Comparison of ENCODE assay signal across 23 cellular contexts in genomic region chr12:91388573-91388972, GRCh38.
DNase-seq lines count a peak whose midpoint lies in the region; ATAC-seq and TF ChIP-seq lines count a peak whose summit lies in the region.
"Had no signal": no experiment of that assay in that cellular context is flagged by ENCODE, and none has a peak within 500 bp of the region (broad histone marks: within the 10 kb centered on the region; RNA-seq: fewer than 3 reads in every experiment).

No MANE protein-coding gene starts in this region.

- no peaks in the 10 kb centered on the region for H3K4me1 Mint-ChIP-seq in stimulated activated naive B cell treated with anti-CD40 and anti-IgM and Interleukin-4, amounts not matched to agents 10 μg/mL and 1 μg/mL and 100 μg/mL, for 72 hours
- H3K4me1 Mint-ChIP-seq in Caco-2 (ENCODE audit: low read depth, unreplicated experiment), result no peaks in the 10 kb centered on the region
- no peaks in the 10 kb centered on the region for H3K4me1 Mint-ChIP-seq in activated T-cell treated with anti-CD3 and anti-CD28 coated beads, Interleukin-2, amount 50 U/mL, for 72 hours (ENCODE audit: low read depth)
- H3K4me1 Mint-ChIP-seq: central memory CD8-positive, alpha-beta T cell had no signal

- no peak for ATAC-seq in stimulated activated naive B cell treated with anti-CD40 and anti-IgM and Interleukin-4, amounts not matched to agents 10 μg/mL and 1 μg/mL and 100 μg/mL, for 72 hours (replicated peaks)
- ATAC-seq in activated T-cell treated with anti-CD3 and anti-CD28 coated beads, Interleukin-2, amount 50 U/mL, for 72 hours (replicated peaks in 1 of 2), result no peak
- ATAC-seq: CD8-positive, alpha-beta T cell; T-cell had no signal

- no peak overlapping the region for H3K4me3 Mint-ChIP-seq in stimulated activated naive B cell treated with anti-CD40 and anti-IgM and Interleukin-4, amounts not matched to agents 10 μg/mL and 1 μg/mL and 100 μg/mL, for 72 hours
- no peak overlapping the region for H3K4me3 Mint-ChIP-seq in Caco-2 (ENCODE audit: unreplicated experiment)
- H3K4me3 Mint-ChIP-seq in activated T-cell treated with anti-CD3 and anti-CD28 coated beads, Interleukin-2, amount 50 U/mL, for 72 hours, result no peak overlapping the region
- H3K4me3 Mint-ChIP-seq: CD8-positive, alpha-beta T cell; central memory CD8-positive, alpha-beta T cell; T-cell had no signal

- CTCF ChIA-PET in Caco-2 (lab: Charles Lee), result no interaction called here

- TF ChIP-seq CTCF in fibroblast of villous mesenchyme (IDR thresholded peaks at IDR 0.05; ENCODE audit: insufficient read depth, low read depth, low read length), result no peak
- TF ChIP-seq CTCF in Caco-2 (IDR thresholded peaks at IDR 0.05; ENCODE audit: insufficient read depth in 1 of 2, low read depth in 1 of 2, low read length in 1 of 2, severe bottlenecking in 1 of 2, unreplicated experiment in 1 of 2), result no peak

- BruUV-seq in Caco-2 (replicated peaks; lab: Mats Ljungman, UMichigan), result no TSS peak

- H3K4me1 ChIP-seq in adipocyte (ENCODE audit: control insufficient read depth, insufficient read depth, low read length) (no peaks in the 10 kb centered on the region), Caco-2 (no peaks in the 10 kb centered on the region)

- H3K27me3 Mint-ChIP-seq in stimulated activated naive B cell treated with anti-CD40 and anti-IgM and Interleukin-4, amounts not matched to agents 10 μg/mL and 1 μg/mL and 100 μg/mL, for 72 hours, result peaks cover 8 to 19% of the 10 kb centered on the region in 2 donors
- peaks cover 2% of the 10 kb centered on the region for H3K27me3 Mint-ChIP-seq in Caco-2 (ENCODE audit: insufficient read depth, unreplicated experiment)
- H3K27me3 Mint-ChIP-seq in activated T-cell treated with anti-CD3 and anti-CD28 coated beads, Interleukin-2, amount 50 U/mL, for 72 hours (ENCODE audit: low read depth), result peaks cover 13% of the 10 kb centered on the region
- H3K27me3 Mint-ChIP-seq: central memory CD8-positive, alpha-beta T cell; T-cell had no signal

- peak; percentile 53 for DNase-seq in Caki2 (ENCODE audit: low read depth)
- peak; percentile 63 for DNase-seq in adipocyte (ENCODE audit: low read depth)
- DNase-seq in fibroblast of villous mesenchyme (ENCODE audit: low read depth), result peak; percentile 50
- DNase-seq in renal cortical epithelial cell (ENCODE audit: low read depth), result peak; percentile 87
- no peak for DNase-seq in stimulated activated naive B cell treated with anti-CD40 and anti-IgM and Interleukin-4, amounts not matched to agents 10 μg/mL and 1 μg/mL and 100 μg/mL, for 72 hours
- DNase-seq in Caco-2, result no peak
- no peak for DNase-seq in activated T-cell treated with anti-CD3 and anti-CD28 coated beads, Interleukin-2, amount 50 U/mL, for 72 hours
- DNase-seq: activated CD4-positive, alpha-beta T cell treated with anti-CD3 and anti-CD28 coated beads, Interleukin-2, amount 50 U/mL, for 1 hour; activated CD8-positive, alpha-beta memory T cell treated with anti-CD3 and anti-CD28 coated beads, Interleukin-2, amount 50 U/mL, for 48 hours; activated gamma-delta T cell; adrenal gland; CD8-positive, alpha-beta T cell; DND-41; effector CD4-positive, alpha-beta T cell; GOT3; head of caudate nucleus; NCI-H1105; ovary; stimulated activated CD4-positive, alpha-beta T cell treated with anti-CD3 and anti-CD28 coated beads, Interleukin-4, amount 100 ng/mL, for 1 hour; T-cell had no signal

- H3K9ac ChIP-seq in adipocyte (ENCODE audit: low read length), result no peak overlapping the region

- H3K27me3 ChIP-seq in adipocyte (replicated peaks; ENCODE audit: control insufficient read depth, insufficient read depth, low read length) (no peaks in the 10 kb centered on the region), Caco-2 (replicated peaks; ENCODE audit: control insufficient read depth, insufficient read depth, low read length) (no peaks in the 10 kb centered on the region)
- H3K27me3 ChIP-seq: adrenal gland, ovary had no signal

- no peaks in the 10 kb centered on the region for H3K36me3 ChIP-seq in adipocyte (ENCODE audit: control insufficient read depth, insufficient read depth, low read length, severe bottlenecking)
- H3K36me3 ChIP-seq in Caco-2 (ENCODE audit: control insufficient read depth, insufficient read depth, low read length), result no peaks in the 10 kb centered on the region
- H3K36me3 ChIP-seq: adrenal gland, ovary had no signal

- POLR2A ChIA-PET in Caco-2 (lab: Charles Lee), result no interaction called here

- no peak overlapping the region for H3K27ac Mint-ChIP-seq in stimulated activated naive B cell treated with anti-CD40 and anti-IgM and Interleukin-4, amounts not matched to agents 10 μg/mL and 1 μg/mL and 100 μg/mL, for 72 hours
- H3K27ac Mint-ChIP-seq in Caco-2 (ENCODE audit: unreplicated experiment), result no peak overlapping the region
- H3K27ac Mint-ChIP-seq in activated T-cell treated with anti-CD3 and anti-CD28 coated beads, Interleukin-2, amount 50 U/mL, for 72 hours, result no peak overlapping the region
- H3K27ac Mint-ChIP-seq: CD8-positive, alpha-beta T cell; T-cell had no signal

- H3K36me3 Mint-ChIP-seq in stimulated activated naive B cell treated with anti-CD40 and anti-IgM and Interleukin-4, amounts not matched to agents 10 μg/mL and 1 μg/mL and 100 μg/mL, for 72 hours, result no peaks in the 10 kb centered on the region
- no peaks in the 10 kb centered on the region for H3K36me3 Mint-ChIP-seq in Caco-2 (ENCODE audit: insufficient read depth, unreplicated experiment)
- H3K36me3 Mint-ChIP-seq in activated T-cell treated with anti-CD3 and anti-CD28 coated beads, Interleukin-2, amount 50 U/mL, for 72 hours (ENCODE audit: insufficient read depth in 2 of 2), result peaks cover 0 to 8% of the 10 kb centered on the region in 2 donors
- H3K36me3 Mint-ChIP-seq: CD8-positive, alpha-beta T cell; T-cell had no signal

- H3K9me3 ChIP-seq in adipocyte (ENCODE audit: control insufficient read depth, low read length), result peaks cover 5% of the 10 kb centered on the region
- no peaks in the 10 kb centered on the region for H3K9me3 ChIP-seq in Caco-2
- H3K9me3 ChIP-seq: adrenal gland, ovary had no signal

- no peaks in the 10 kb centered on the region for H3K9me3 Mint-ChIP-seq in stimulated activated naive B cell treated with anti-CD40 and anti-IgM and Interleukin-4, amounts not matched to agents 10 μg/mL and 1 μg/mL and 100 μg/mL, for 72 hours
- H3K9me3 Mint-ChIP-seq in Caco-2 (ENCODE audit: unreplicated experiment), result peaks cover 10% of the 10 kb centered on the region
- peaks cover 2 to 5% of the 10 kb centered on the region in 2 donors for H3K9me3 Mint-ChIP-seq in activated T-cell treated with anti-CD3 and anti-CD28 coated beads, Interleukin-2, amount 50 U/mL, for 72 hours
- H3K9me3 Mint-ChIP-seq: central memory CD8-positive, alpha-beta T cell had no signal

- H3K4me3 ChIP-seq in adipocyte (ENCODE audit: low read length), result no peak overlapping the region
- no peak overlapping the region for H3K4me3 ChIP-seq in fibroblast of villous mesenchyme (ENCODE audit: low read depth, low read length)
- no peak overlapping the region for H3K4me3 ChIP-seq in Caco-2 (ENCODE audit: low read depth, low read length)
- H3K4me3 ChIP-seq: adrenal gland, lung, ovary, skin epidermis had no signal

- in situ Hi-C loops in Caki2 (cut with HindIII; ENCODE audit: low pct_unique_long_range_greater_than_20kb, low sequenced_read_pairs), result no loop called here

- intact Hi-C loops in Caco-2 (cut with micrococcal nuclease; ENCODE audit: unreplicated experiment), result loop anchor here (10.0 kb wide), 1 partner anchor 186 kb away; no protein-coding TSS in a partner anchor

Comparison
In these comparisons a context has a peak if more than half of its experiments do, and no peak if none do; other contexts are left out.
1. DNase-seq: peak in Caki2 (single experiment), adipocyte (single experiment), fibroblast of villous mesenchyme (single experiment) and renal cortical epithelial cell (single experiment); none in stimulated activated naive B cell treated with anti-CD40 and anti-IgM and Interleukin-4, amounts not matched to agents 10 μg/mL and 1 μg/mL and 100 μg/mL, for 72 hours (single experiment), Caco-2 (0 of 2) and activated T-cell treated with anti-CD3 and anti-CD28 coated beads, Interleukin-2, amount 50 U/mL, for 72 hours (0 of 2).